7 cellular contexts compared by ENCODE assay signal in the genomic region with DNA sequence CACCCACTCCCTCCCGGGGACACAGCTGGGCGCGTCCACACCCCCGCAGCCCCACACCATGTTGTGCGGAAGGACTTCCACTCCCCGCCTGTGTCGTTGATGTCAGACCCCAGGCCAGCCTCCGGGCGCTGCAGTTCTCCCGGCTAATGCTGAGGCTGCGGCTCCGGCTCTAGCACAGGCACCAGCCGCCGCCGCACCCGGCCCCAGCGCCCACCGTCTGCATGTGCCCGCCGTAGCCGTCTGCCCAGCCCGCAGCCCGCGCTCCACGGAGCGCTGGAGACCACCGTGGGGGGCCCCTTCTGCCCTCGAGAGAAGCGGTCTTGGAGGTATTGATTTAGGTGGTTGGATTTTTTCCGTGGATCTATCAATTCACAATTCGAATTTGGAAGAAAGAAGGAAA. TPM values are rescaled to one million over a fixed set of nuclear protein-coding genes. Genes with fewer than 3 reads are reported as not detected.
DNase-seq lines count a peak whose midpoint lies in the region; ATAC-seq and TF ChIP-seq lines count a peak whose summit lies in the region.
"Not testable (repeated sequence)": the region's sequence is repeated elsewhere in the genome, so short reads cannot be mapped to it uniquely, and the experiment has no call there.

No MANE protein-coding gene starts in this region.

- ATAC-seq in WTC11, left cardiac atrium: not testable (repeated sequence)

- intact Hi-C loops in dendritic cell treated with granulocyte-macrophage colony-stimulating factor and Interleukin-4, amounts not matched to agents 40 ng/mL and 50 ng/mL, for 4 days (cut with micrococcal nuclease); left cardiac atrium (cut with DNase I): not testable (repeated sequence)

- H3K4me1 Mint-ChIP-seq in WTC11; dendritic cell treated with granulocyte-macrophage colony-stimulating factor and Interleukin-4, amounts not matched to agents 40 ng/mL and 50 ng/mL, for 4 days (ENCODE audit: low read depth); nephron progenitor cell: not testable (repeated sequence)

- not testable (repeated sequence) for H3K36me3 Mint-ChIP-seq in WTC11; dendritic cell treated with granulocyte-macrophage colony-stimulating factor and Interleukin-4, amounts not matched to agents 40 ng/mL and 50 ng/mL, for 4 days (ENCODE audit: low read depth); nephron progenitor cell (ENCODE audit: low read depth)

- not testable (repeated sequence) for H3K27me3 Mint-ChIP-seq in WTC11 (ENCODE audit: low read depth); dendritic cell treated with granulocyte-macrophage colony-stimulating factor and Interleukin-4, amounts not matched to agents 40 ng/mL and 50 ng/mL, for 4 days; nephron progenitor cell (ENCODE audit: low read depth, poor library complexity)

- CTCF ChIA-PET in WTC11 (lab: Charles Lee) = not testable (repeated sequence)

- H3K27me3 ChIP-seq in HL-60 (ENCODE audit: insufficient read depth, poor library complexity, severe bottlenecking) = not testable (repeated sequence)

- H3K4me3 Mint-ChIP-seq in WTC11 = peak overlapping the region; percentile 64
- peak overlapping the region; percentile 42 for H3K4me3 Mint-ChIP-seq in dendritic cell treated with granulocyte-macrophage colony-stimulating factor and Interleukin-4, amounts not matched to agents 40 ng/mL and 50 ng/mL, for 4 days
- H3K4me3 Mint-ChIP-seq in nephron progenitor cell = not testable (repeated sequence)

- DNase-seq in HL-60 (ENCODE audit: low read depth in 1 of 2, low spot score in 1 of 2) = not testable (repeated sequence)
- DNase-seq in WTC11 (ENCODE audit: low spot score) (peak; percentile 35), left cardiac atrium (peak; percentile 15), nephron progenitor cell (peak; percentile 50)
- peak; percentile 0 for DNase-seq in activated gamma-delta T cell treated with anti-CD3 and anti-CD28 coated beads, Interleukin-2, amount 50 U/mL, for 16 hours (ENCODE audit: low read depth)
- DNase-seq in stimulated activated CD4-positive, alpha-beta T cell treated with anti-CD3 and anti-CD28 coated beads, Interleukin-15, amount 100 ng/mL, for 24 hours = peak; percentile 15

- TF ChIP-seq CTCF in HL-60 (IDR thresholded peaks at IDR 0.05; ENCODE audit: insufficient read depth, low read length); WTC11 (IDR thresholded peaks at IDR 0.05); nephron progenitor cell (IDR thresholded peaks at IDR 0.05): not testable (repeated sequence)

- not testable (repeated sequence) for H3K27ac Mint-ChIP-seq in WTC11; dendritic cell treated with granulocyte-macrophage colony-stimulating factor and Interleukin-4, amounts not matched to agents 40 ng/mL and 50 ng/mL, for 4 days; nephron progenitor cell

- POLR2A ChIA-PET in WTC11 (lab: Charles Lee) = not testable (repeated sequence)

- peak overlapping the region; percentile 29 for H3K4me3 ChIP-seq in HL-60 (replicated peaks; ENCODE audit: insufficient read depth, low read length)

- H3K9me3 Mint-ChIP-seq in WTC11; dendritic cell treated with granulocyte-macrophage colony-stimulating factor and Interleukin-4, amounts not matched to agents 40 ng/mL and 50 ng/mL, for 4 days; nephron progenitor cell: not testable (repeated sequence)

- not testable (repeated sequence) for H3K27ac ChIP-seq in HL-60 (replicated peaks)

RNA-seq across cellular contexts. Expression of gene SRGAP2, which starts 2.2 kb away (rescaled TPM):
- total RNA-seq in WTC11 (2021) (74.2 to 81.2 TPM (median 74.4 TPM) in 3 replicates), left cardiac atrium (10 to 100 TPM; 31.3 to 31.9 TPM)

RNA-seq across cellular contexts. Expression of gene FAM72A, which starts 2.9 kb away (rescaled TPM):
- 25.5 to 30.6 TPM (median 27.9 TPM) in 3 replicates for total RNA-seq in WTC11 (2021)
- total RNA-seq in left cardiac atrium = 1 to 10 TPM; 1.5 to 2.0 TPM
